ENCODE assay signal across 8 cellular contexts in genomic region chr17:19188870-19189708, GRCh38. TPM values are rescaled to one million over a fixed set of nuclear protein-coding genes. Genes with fewer than 3 reads are reported as not detected.
DNase-seq lines count a peak whose midpoint lies in the region; ATAC-seq, FAIRE-seq and TF ChIP-seq lines count a peak whose summit lies in the region.
"Not testable (repeated sequence)": the region's sequence is repeated elsewhere in the genome, so short reads cannot be mapped to it uniquely, and the experiment has no call there.

No MANE protein-coding gene starts in this region.

- H3K27me3 Mint-ChIP-seq in stimulated activated naive B cell treated with anti-CD40 and anti-IgM and Interleukin-4, amounts not matched to agents 10 μg/mL and 1 μg/mL and 100 μg/mL, for 72 hours: not testable (repeated sequence)

- H4K20me1 ChIP-seq in DND-41 (ENCODE audit: insufficient read depth, low read length); PC-3 (ENCODE audit: low read length); GM12878 (ENCODE audit: control insufficient read depth, insufficient read depth): not testable (repeated sequence)

- not testable (repeated sequence) for DNase-seq in DND-41; PC-3; GM12878 (ENCODE audit: low read depth, low spot score); left lung; stimulated activated naive B cell treated with anti-CD40 and anti-IgM and Interleukin-4, amounts not matched to agents 10 μg/mL and 1 μg/mL and 100 μg/mL, for 72 hours

- H3K4me3 ChIP-seq in DND-41 (ENCODE audit: low read depth in 1 of 2, low read length in 2 of 2); PC-3 (ENCODE audit: low read length); GM12878; left lung: not testable (repeated sequence)

- H3K79me2 ChIP-seq in DND-41 (ENCODE audit: insufficient read depth, low read length); PC-3 (ENCODE audit: low read length); GM12878 (ENCODE audit: control insufficient read depth, insufficient read depth, low read length): not testable (repeated sequence)

- H3K9me3 Mint-ChIP-seq in stimulated activated naive B cell treated with anti-CD40 and anti-IgM and Interleukin-4, amounts not matched to agents 10 μg/mL and 1 μg/mL and 100 μg/mL, for 72 hours: not testable (repeated sequence)

- BruUV-seq in PC-3 (replicated peaks; lab: Mats Ljungman, UMichigan): TSS peak; percentile 96
- BruUV-seq in GM12878 (replicated peaks; lab: Mats Ljungman, UMichigan): TSS peak; percentile 99

- H3K4me1 Mint-ChIP-seq in stimulated activated naive B cell treated with anti-CD40 and anti-IgM and Interleukin-4, amounts not matched to agents 10 μg/mL and 1 μg/mL and 100 μg/mL, for 72 hours: not testable (repeated sequence)

- ATAC-seq in DND-41 (ENCODE audit: insufficient read depth, low read depth): peak; percentile 54; the same call in 2 of the 3 replicates
- peak; percentile 57 for ATAC-seq in GM19438 (IDR thresholded peaks at IDR 0.05; ENCODE audit: low read depth, unreplicated experiment)
- peak; percentile 48 for ATAC-seq in HG02571 (IDR thresholded peaks at IDR 0.05; ENCODE audit: unreplicated experiment)
- ATAC-seq in HG03066 (IDR thresholded peaks at IDR 0.05; ENCODE audit: low read depth, unreplicated experiment): peak; percentile 50
- ATAC-seq in PC-3: peak; percentile 59
- peak; percentile 91 for ATAC-seq in GM12878
- peak; percentile 93 for ATAC-seq in left lung
- peak; percentile 77 to 78 for ATAC-seq in stimulated activated naive B cell treated with anti-CD40 and anti-IgM and Interleukin-4, amounts not matched to agents 10 μg/mL and 1 μg/mL and 100 μg/mL, for 72 hours (replicated peaks)

- TF ChIP-seq RAD21 in GM12878 (IDR thresholded peaks at IDR 0.05; ENCODE audit: insufficient read depth, low read depth, low read length): not testable (repeated sequence)

- H2AFZ ChIP-seq in DND-41 (ENCODE audit: low read depth, low read length); PC-3 (ENCODE audit: low read length); GM12878 (ENCODE audit: control insufficient read depth, low read depth, low read length): not testable (repeated sequence)

- not testable (repeated sequence) for H3K4me3 Mint-ChIP-seq in stimulated activated naive B cell treated with anti-CD40 and anti-IgM and Interleukin-4, amounts not matched to agents 10 μg/mL and 1 μg/mL and 100 μg/mL, for 72 hours

- no CpG with 5 or more reads among the region's 39 CpGs for WGBS in GM12878 (ENCODE audit: insufficient coverage, insufficient replicate concordance, low lambda C conversion rate, missing lambda C conversion rate)

- not testable (repeated sequence) for H3K4me1 ChIP-seq in DND-41 (ENCODE audit: insufficient read depth, low read length); PC-3 (ENCODE audit: insufficient read depth, low read length); GM12878 (ENCODE audit: control insufficient read depth, insufficient read depth, low read length); left lung

- FAIRE-seq in GM12878 (lab: Jason Lieb, UNC): not testable (repeated sequence)

- not testable (repeated sequence) for H3K36me3 ChIP-seq in DND-41 (ENCODE audit: insufficient read depth, low read length); PC-3 (ENCODE audit: low read depth, low read length); GM12878 (ENCODE audit: control insufficient read depth in 2 of 2, insufficient read depth in 2 of 2, low read length in 1 of 2); left lung

- not testable (repeated sequence) for H3K9me3 ChIP-seq in DND-41 (ENCODE audit: insufficient read depth, low read length, severe bottlenecking); PC-3 (ENCODE audit: low read length); GM12878 (replicated peaks; ENCODE audit: control insufficient read depth, insufficient read depth, low read length); left lung

- intact Hi-C loops in PC-3 (cut with micrococcal nuclease); GM12878 (cut with micrococcal nuclease; ENCODE audit: unreplicated experiment); left lung (cut with DNase I): not testable (repeated sequence)

- not testable (repeated sequence) for H3K27ac Mint-ChIP-seq in stimulated activated naive B cell treated with anti-CD40 and anti-IgM and Interleukin-4, amounts not matched to agents 10 μg/mL and 1 μg/mL and 100 μg/mL, for 72 hours

- not testable (repeated sequence) for H3K27me3 ChIP-seq in DND-41 (ENCODE audit: insufficient read depth, low read length, poor library complexity); PC-3 (ENCODE audit: low read length); GM12878 (replicated peaks in 1 of 2; ENCODE audit: control insufficient read depth in 2 of 2, insufficient read depth in 2 of 2, low read length in 1 of 2); left lung

- not testable (repeated sequence) for H3F3A ChIP-seq in PC-3 (ENCODE audit: low read length, unreplicated experiment)

- not testable (repeated sequence) for H3K36me3 Mint-ChIP-seq in stimulated activated naive B cell treated with anti-CD40 and anti-IgM and Interleukin-4, amounts not matched to agents 10 μg/mL and 1 μg/mL and 100 μg/mL, for 72 hours

- not testable (repeated sequence) for H3K27ac ChIP-seq in DND-41 (ENCODE audit: low read length); PC-3 (ENCODE audit: low read length); GM12878 (ENCODE audit: control insufficient read depth, insufficient read depth); left lung

- not testable (repeated sequence) for H3K4me2 ChIP-seq in DND-41 (ENCODE audit: insufficient read depth, low read length); PC-3 (ENCODE audit: low read length); GM12878 (ENCODE audit: control insufficient read depth, insufficient read depth)

- RAD21 ChIA-PET in GM12878 (lab: Charles Lee; ENCODE audit: unreplicated experiment): not testable (repeated sequence)

- H3K9ac ChIP-seq in DND-41 (ENCODE audit: low read depth, low read length); PC-3 (ENCODE audit: low read length); GM12878 (ENCODE audit: control insufficient read depth, insufficient read depth, low read length): not testable (repeated sequence)

- SMC1A ChIA-PET in GM12878 (lab: Charles Lee; ENCODE audit: uncharacterized antibody, unreplicated experiment): not testable (repeated sequence)

- TF ChIP-seq EP300 in GM12878 (IDR thresholded peaks at IDR 0.05; ENCODE audit: borderline replicate concordance in 1 of 2, control insufficient read depth in 1 of 2, low read depth in 2 of 2, low read length in 2 of 2): not testable (repeated sequence)

- TF ChIP-seq POLR2A in GM12878 (IDR thresholded peaks at IDR 0.05; ENCODE audit: low read depth, low read length): not testable (repeated sequence)

- POLR2A ChIA-PET in PC-3 (lab: Charles Lee; ENCODE audit: unreplicated experiment); GM12878 (lab: Charles Lee): not testable (repeated sequence)

- TF ChIP-seq CTCF in DND-41 (IDR thresholded peaks at IDR 0.05; ENCODE audit: borderline replicate concordance, extremely low read depth, low read length, poor library complexity, severe bottlenecking); PC-3 (conservative IDR thresholded peaks at IDR 0.05; ENCODE audit: low read depth, low read length); GM12878 (IDR thresholded peaks at IDR 0.05 in 2 of 3, conservative IDR thresholded peaks at IDR 0.05 in 1 of 3; ENCODE audit: control insufficient read depth in 2 of 3, extremely low read depth in 1 of 3, insufficient read depth in 1 of 3, low read depth in 3 of 3, low read length in 3 of 3); left lung (IDR thresholded peaks at IDR 0.05): not testable (repeated sequence)

- in situ Hi-C loops in GM12878 (cut with MboI): not testable (repeated sequence)

- CTCF ChIA-PET in PC-3 (lab: Charles Lee); GM12878 (lab: Yijun Ruan, JAX): not testable (repeated sequence)

- H3K9me2 ChIP-seq in PC-3 (replicated peaks; ENCODE audit: low read length): not testable (repeated sequence)

RNA-seq across cellular contexts. Expression of gene EPN2, which starts 48.1 kb away (rescaled TPM):
- total RNA-seq in PC-3 (2014; rRNA removed) (46.4 and 50.6 TPM in 2 replicates), GM12878 (2014; rRNA removed) (2.1 and 2.7 TPM in 2 replicates), GM12878 (2014; rRNA removed; fragmentation: Illumina TruSeq; extraction: Trizol) (1.8 and 3.2 TPM in 2 replicates), GM12878 (2021) (4.8 and 5.0 TPM in 2 replicates), left lung (10 to 100 TPM; 43.3 to 49.1 TPM)
- total RNA-seq in GM12878 (2013; cell fraction: nucleolus; rRNA removed): 42.7 and 44.8 TPM in 2 replicates
- 2.5 TPM for polyA plus RNA-seq in GM12878 (2011; ENCODE audit: low read depth)
- polyA plus RNA-seq in GM12878 (2011; rRNA removed) (4.7 and 5.7 TPM in 2 replicates), GM12878 (2014; fragmentation: Illumina TruSeq; extraction: Trizol) (3.3 and 4.8 TPM in 2 replicates), GM12878 (2014; fragmentation: Nextera tagmentation; extraction: Ambion mirVana) (under 1 TPM; 0.26 to 0.62 TPM), GM12878 (2014; rRNA removed) (5.2 and 5.9 TPM in 2 replicates), GM12878 (2016; fragmentation: Nextera tagmentation; extraction: Ambion mirVana) (1 to 10 TPM; 5.6 to 8.4 TPM)
- 5.4 and 7.0 TPM in 2 replicates for polyA plus RNA-seq in GM12878 (2011; cell fraction: cytosol; rRNA removed)
- 14.0 and 14.5 TPM in 2 replicates for polyA plus RNA-seq in GM12878 (2011; cell fraction: nucleus; rRNA removed)
- 6.4 and 6.5 TPM in 2 replicates for polyA plus RNA-seq in GM12878 (2012)
- polyA minus RNA-seq in GM12878 (2011; rRNA and poly(A)+ RNA removed): 8.7 and 11.1 TPM in 2 replicates
- 2.2 and 4.4 TPM in 2 replicates for polyA minus RNA-seq in GM12878 (2011; cell fraction: cytosol; rRNA and poly(A)+ RNA removed)
- polyA minus RNA-seq in GM12878 (2011; cell fraction: nucleus; rRNA and poly(A)+ RNA removed): 6.3 and 9.8 TPM in 2 replicates
